Comparison of ENCODE assay signal across 13 cellular contexts in genomic region chr18:22385718-22386117, GRCh38. TPM values are rescaled to one million over a fixed set of nuclear protein-coding genes. Genes with fewer than 3 reads are reported as not detected.
DNase-seq lines count a peak whose midpoint lies in the region; ATAC-seq and TF ChIP-seq lines count a peak whose summit lies in the region.
"Had no signal": no experiment of that assay in that cellular context is flagged by ENCODE, and none has a peak within 500 bp of the region (broad histone marks: within the 10 kb centered on the region; RNA-seq: fewer than 3 reads in every experiment).

No MANE protein-coding gene starts in this region.

- no peak for TF ChIP-seq POLR2A in sigmoid colon (IDR thresholded peaks at IDR 0.05)

- no peaks in the 10 kb centered on the region for H3K9me3 ChIP-seq in sigmoid colon

- peaks cover 6% of the 10 kb centered on the region for H3K4me1 Mint-ChIP-seq in nephron
- no peaks in the 10 kb centered on the region for H3K4me1 Mint-ChIP-seq in stimulated activated memory B cell treated with anti-CD40 and anti-IgM and Interleukin-4, amounts not matched to agents 10 μg/mL and 1 μg/mL and 100 μg/mL, for 72 hours
- H3K4me1 Mint-ChIP-seq: activated T-helper 17 cell treated with anti-CD3 and anti-CD28 coated beads, Interleukin-2, amount 50 U/mL, for 72 hours had no signal

- no peak overlapping the region for H3K27ac ChIP-seq in sigmoid colon

- intact Hi-C loops in sigmoid colon (cut with DNase I): no loop called here

- no peaks in the 10 kb centered on the region for H3K36me3 ChIP-seq in sigmoid colon

- peak; percentile 55 for DNase-seq in Daoy (ENCODE audit: low read depth)
- peak; percentile 74 for DNase-seq in NCI-H226
- DNase-seq in sigmoid colon: no peak
- DNase-seq: CD8-positive, alpha-beta memory T cell; NCI-H2227 treated with DMSO at 0.1 percent for 48 hours; retina had no signal

- no peaks in the 10 kb centered on the region for H3K9me3 Mint-ChIP-seq in nephron
- H3K9me3 Mint-ChIP-seq in stimulated activated memory B cell treated with anti-CD40 and anti-IgM and Interleukin-4, amounts not matched to agents 10 μg/mL and 1 μg/mL and 100 μg/mL, for 72 hours: peaks cover 3% of the 10 kb centered on the region

- ATAC-seq in esophagus mucosa: peak; percentile 72
- ATAC-seq in HG03039 (IDR thresholded peaks at IDR 0.05; ENCODE audit: unreplicated experiment): no peak
- no peak for ATAC-seq in stimulated activated memory B cell treated with anti-CD40 and anti-IgM and Interleukin-4, amounts not matched to agents 10 μg/mL and 1 μg/mL and 100 μg/mL, for 72 hours
- no peak for ATAC-seq in GM21717 (IDR thresholded peaks at IDR 0.05; ENCODE audit: unreplicated experiment)
- ATAC-seq: activated T-helper 17 cell treated with anti-CD3 and anti-CD28 coated beads, Interleukin-2, amount 50 U/mL, for 72 hours had no signal

- no peaks in the 10 kb centered on the region for H3K4me1 ChIP-seq in sigmoid colon

- TF ChIP-seq CTCF in nephron (IDR thresholded peaks at IDR 0.05; ENCODE audit: unreplicated experiment in 3 of 3) (no peak), sigmoid colon (IDR thresholded peaks at IDR 0.05) (no peak)

- no peaks in the 10 kb centered on the region for H3K36me3 Mint-ChIP-seq in nephron (ENCODE audit: low read depth)
- H3K36me3 Mint-ChIP-seq in stimulated activated memory B cell treated with anti-CD40 and anti-IgM and Interleukin-4, amounts not matched to agents 10 μg/mL and 1 μg/mL and 100 μg/mL, for 72 hours: no peaks in the 10 kb centered on the region

- WGBS in sigmoid colon, 2 donors: 59 to 87% methylated on average over 4 of the region's 4 CpGs

- H3K4me3 ChIP-seq in sigmoid colon: no peak overlapping the region

- peak overlapping the region in 2 of 3 experiments; percentile 22 to 35 for H3K27ac Mint-ChIP-seq in nephron
- H3K27ac Mint-ChIP-seq in stimulated activated memory B cell treated with anti-CD40 and anti-IgM and Interleukin-4, amounts not matched to agents 10 μg/mL and 1 μg/mL and 100 μg/mL, for 72 hours: no peak overlapping the region
- H3K27ac Mint-ChIP-seq: activated T-helper 17 cell treated with anti-CD3 and anti-CD28 coated beads, Interleukin-2, amount 50 U/mL, for 72 hours; T-helper 2 cell treated with Interferon-gamma antibody and Interleukin-4, amounts not matched to agents 5 μg/mL and 100 μg/mL, for 36 hours had no signal

- H3K27me3 Mint-ChIP-seq in nephron (ENCODE audit: low read depth): peaks cover 16% of the 10 kb centered on the region
- no peaks in the 10 kb centered on the region for H3K27me3 Mint-ChIP-seq in stimulated activated memory B cell treated with anti-CD40 and anti-IgM and Interleukin-4, amounts not matched to agents 10 μg/mL and 1 μg/mL and 100 μg/mL, for 72 hours
- H3K27me3 Mint-ChIP-seq: activated T-helper 17 cell treated with anti-CD3 and anti-CD28 coated beads, Interleukin-2, amount 50 U/mL, for 72 hours had no signal

- H3K27me3 ChIP-seq in sigmoid colon: no peaks in the 10 kb centered on the region

- H3K4me3 Mint-ChIP-seq in nephron: no peak overlapping the region
- H3K4me3 Mint-ChIP-seq in stimulated activated memory B cell treated with anti-CD40 and anti-IgM and Interleukin-4, amounts not matched to agents 10 μg/mL and 1 μg/mL and 100 μg/mL, for 72 hours: no peak overlapping the region
- H3K4me3 Mint-ChIP-seq: activated T-helper 17 cell treated with anti-CD3 and anti-CD28 coated beads, Interleukin-2, amount 50 U/mL, for 72 hours; T-helper 2 cell treated with Interferon-gamma antibody and Interleukin-4, amounts not matched to agents 5 μg/mL and 100 μg/mL, for 36 hours had no signal

- no peak for TF ChIP-seq EP300 in sigmoid colon (IDR thresholded peaks at IDR 0.05)

RNA-seq across cellular contexts. Expression of gene CTAGE1, which starts 32.0 kb away (rescaled TPM):
- total RNA-seq in Daoy (2014; rRNA removed; shearing (Covaris generic)): not detected in 2 replicates
- total RNA-seq in esophagus mucosa: not detected
- total RNA-seq in sigmoid colon: not detected
- not detected for polyA plus RNA-seq in sigmoid colon
- total RNA-seq: activated T-helper 17 cell treated with anti-CD3 and anti-CD28 coated beads, Interleukin-2, amount 50 U/mL, for 72 hours; CD8-positive, alpha-beta memory T cell had no signal
- polyA plus RNA-seq: CD8-positive, alpha-beta memory T cell had no signal
